Comparison of ENCODE assay signal across 8 cellular contexts in the genomic region with DNA sequence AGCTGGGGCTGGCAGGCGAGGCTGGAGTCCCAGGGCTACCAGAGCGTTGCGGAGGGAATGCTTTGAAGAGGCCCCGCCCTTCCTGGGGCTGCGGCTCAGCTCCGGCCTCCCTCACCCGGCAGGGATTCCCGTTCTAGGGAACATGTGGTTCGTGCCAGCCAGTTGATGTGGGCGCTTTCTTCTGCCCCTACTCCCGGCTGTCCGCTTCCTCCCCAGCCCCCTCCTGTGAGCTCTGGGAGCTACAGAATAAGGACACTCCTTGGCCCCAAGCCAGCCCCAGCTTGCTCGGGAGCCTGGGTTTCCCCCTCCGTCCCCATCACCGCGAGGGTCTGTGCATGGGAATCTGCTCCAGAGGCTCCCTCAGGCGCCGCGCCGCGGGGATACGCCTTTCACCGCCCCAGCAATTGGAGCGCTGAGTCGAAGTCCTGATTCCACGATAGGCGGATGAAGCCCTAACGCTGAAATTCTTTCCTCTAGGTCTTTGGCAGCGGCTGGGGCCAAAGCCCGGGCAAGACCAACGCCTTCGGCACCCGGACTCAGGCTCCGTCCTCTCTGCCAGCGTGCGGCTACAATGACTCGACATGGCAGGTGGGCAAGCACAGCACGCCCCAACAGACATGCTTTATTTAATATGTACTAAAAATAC.
DNase-seq lines count a peak whose midpoint lies in the region; ATAC-seq and TF ChIP-seq lines count a peak whose summit lies in the region.

No MANE protein-coding gene starts in this region.

- peak overlapping the region; percentile 69 for H3K4me3 Mint-ChIP-seq in Calu3 (ENCODE audit: low read depth, unreplicated experiment)

- no peak overlapping the region for H2BK5ac ChIP-seq in mesendoderm (ENCODE audit: low read length)

- no TSS peak for BruUV-seq in Calu3 (replicated peaks; lab: Mats Ljungman, UMichigan)

- peaks cover 0 to 11% of the 10 kb centered on the region in 2 donors for H3K4me1 ChIP-seq in esophagus (ENCODE audit: control insufficient read depth in 2 of 2, insufficient read depth in 2 of 2, low read length in 1 of 2)
- no peaks in the 10 kb centered on the region for H3K4me1 ChIP-seq in mesendoderm (ENCODE audit: control insufficient read depth, low read depth, low read length)

- H3K18ac ChIP-seq in mesendoderm (ENCODE audit: low read length), result no peak overlapping the region

- no peaks in the 10 kb centered on the region for H3K36me3 ChIP-seq in esophagus (ENCODE audit: control insufficient read depth in 2 of 2, insufficient read depth in 2 of 2, low read length in 1 of 2)
- no peaks in the 10 kb centered on the region for H3K36me3 ChIP-seq in mesendoderm (ENCODE audit: control insufficient read depth, insufficient read depth, low read length)

- ATAC-seq in GM21515 (IDR thresholded peaks at IDR 0.05; ENCODE audit: unreplicated experiment) (no peak), HG02884 (IDR thresholded peaks at IDR 0.05; ENCODE audit: unreplicated experiment) (no peak), HG02870 (IDR thresholded peaks at IDR 0.05; ENCODE audit: unreplicated experiment) (no peak)

- no peak overlapping the region for H2BK120ac ChIP-seq in mesendoderm (ENCODE audit: low read depth, low read length)

- H3K27me3 ChIP-seq in esophagus (ENCODE audit: control insufficient read depth in 1 of 2, insufficient read depth in 2 of 2, low read length in 2 of 2) (no peaks in the 10 kb centered on the region), mesendoderm (ENCODE audit: insufficient read depth, low read length, poor library complexity) (no peaks in the 10 kb centered on the region)

- intact Hi-C loops in Calu3 (cut with micrococcal nuclease; ENCODE audit: unreplicated experiment), result loop anchor here (5.0 kb wide), 1 partner anchor 70 kb away; the partner anchor contains the start of gene KLF15

- no peak overlapping the region for H2BK15ac ChIP-seq in mesendoderm (replicated peaks; ENCODE audit: low read depth)

- H3K4me3 ChIP-seq in esophagus (ENCODE audit: low read depth in 1 of 2, low read length in 2 of 2) (peak overlapping the region; percentile 20 to 42), mesendoderm (ENCODE audit: low read length) (peak overlapping the region; percentile 4)

- peak overlapping the region; percentile 80 for H3K56ac ChIP-seq in mesendoderm (ENCODE audit: low read length)

- H3K27ac Mint-ChIP-seq in Calu3 (ENCODE audit: unreplicated experiment), result no peak overlapping the region

- H3K79me1 ChIP-seq in mesendoderm (ENCODE audit: low read length), result no peaks in the 10 kb centered on the region

- no peak overlapping the region for H3K4ac ChIP-seq in mesendoderm (ENCODE audit: low read depth, low read length)

- H3K4me1 Mint-ChIP-seq in Calu3 (ENCODE audit: low read depth, unreplicated experiment), result no peaks in the 10 kb centered on the region

- H4K5ac ChIP-seq in mesendoderm (ENCODE audit: low read length), result no peak overlapping the region

- no peak overlapping the region for H4K8ac ChIP-seq in mesendoderm (ENCODE audit: low read depth, low read length)

- H3K9me3 Mint-ChIP-seq in Calu3 (ENCODE audit: low read depth, unreplicated experiment), result no peaks in the 10 kb centered on the region

- TF ChIP-seq CTCF in Calu3 (IDR thresholded peaks at IDR 0.05; ENCODE audit: unreplicated experiment), result no peak

- no peak overlapping the region for H2AK5ac ChIP-seq in mesendoderm (ENCODE audit: low read length)

- no peaks in the 10 kb centered on the region for H3K9me3 ChIP-seq in esophagus (ENCODE audit: control insufficient read depth in 2 of 2, insufficient read depth in 1 of 2, low read depth in 1 of 2, low read length in 1 of 2)

- peak overlapping the region; percentile 63 to 82 for H3K27ac ChIP-seq in esophagus (ENCODE audit: low read depth in 2 of 2, low read length in 1 of 2)
- no peak overlapping the region for H3K27ac ChIP-seq in mesendoderm (ENCODE audit: low read depth, low read length)

- H3K79me2 ChIP-seq in mesendoderm (ENCODE audit: control insufficient read depth, insufficient read depth, low read length), result no peaks in the 10 kb centered on the region

- no peak overlapping the region for H3K23ac ChIP-seq in mesendoderm (ENCODE audit: low read length)

- WGBS in esophagus, 2 donors, result 3 to 5% methylated on average over 33 to 38 of the region's 38 CpGs
- no CpG with 5 or more reads among the region's 38 CpGs for WGBS in mesendoderm (ENCODE audit: extremely low coverage, insufficient coverage, low lambda C conversion rate)

- peaks cover 49% of the 10 kb centered on the region for H3K27me3 Mint-ChIP-seq in Calu3 (ENCODE audit: unreplicated experiment)

- H3K4me2 ChIP-seq in mesendoderm (ENCODE audit: low read length), result peak overlapping the region; percentile 47

- peak; percentile 79 for DNase-seq in Calu3
- DNase-seq in NCI-H69 (lab: John Stamatoyannopoulos, UW), result peak; percentile 9
- DNase-seq in mesendoderm, result peak; percentile 79
- DNase-seq in ureter (ENCODE audit: low spot score), result peak; percentile 80

- peaks cover 8% of the 10 kb centered on the region for H3K36me3 Mint-ChIP-seq in Calu3 (ENCODE audit: insufficient read depth, unreplicated experiment)

- H3K9ac ChIP-seq in mesendoderm (ENCODE audit: low read length), result peak overlapping the region; percentile 68

- CTCF ChIA-PET in Calu3 (lab: Charles Lee), result interaction anchor here (0.7 to 1.5 kb wide), 5 partner anchors 9 to 101 kb away, joined by 3 to 11 read pairs (median 4); partner anchors contain the start of gene KLF15

Comparison
In these comparisons a context has a peak if more than half of its experiments do, and no peak if none do; other contexts are left out.
1. DNase-seq: peak in every context shown above with its lines; median percentile 80 in ureter; 79 in Calu3; 79 in mesendoderm; 9 in NCI-H69.